8 cellular contexts compared by ENCODE assay signal in genomic region chr20:49318091-49318429, GRCh38. TPM values are rescaled to one million over a fixed set of nuclear protein-coding genes. Genes with fewer than 3 reads are reported as not detected.
DNase-seq lines count a peak whose midpoint lies in the region; ATAC-seq and TF ChIP-seq lines count a peak whose summit lies in the region.

No MANE protein-coding gene starts in this region.

- H3K36me3 ChIP-seq in CD8-positive, alpha-beta memory T cell (ENCODE audit: insufficient read depth, low read length): no peaks in the 10 kb centered on the region
- no peaks in the 10 kb centered on the region for H3K36me3 ChIP-seq in PC-3 (ENCODE audit: low read depth, low read length)
- no peaks in the 10 kb centered on the region for H3K36me3 ChIP-seq in esophagus squamous epithelium
- H3K36me3 ChIP-seq in MM.1S (replicated peaks; ENCODE audit: insufficient read depth, low read length): no peaks in the 10 kb centered on the region

- H3K36me3 Mint-ChIP-seq in CD8-positive, alpha-beta memory T cell: peaks cover 0 to 2% (median 0%) of the 10 kb centered on the region in 3 donors
- H3K36me3 Mint-ChIP-seq in progenitor cell of endocrine pancreas (ENCODE audit: insufficient read depth) (peaks cover 1% of the 10 kb centered on the region), HFFc6 (ENCODE audit: low read depth) (no peaks in the 10 kb centered on the region)

- peaks cover 44 to 45% of the 10 kb centered on the region in 2 donors for H3K27me3 Mint-ChIP-seq in CD8-positive, alpha-beta memory T cell
- peaks cover 71% of the 10 kb centered on the region for H3K27me3 Mint-ChIP-seq in progenitor cell of endocrine pancreas
- peaks cover 69% of the 10 kb centered on the region for H3K27me3 Mint-ChIP-seq in HFFc6 (ENCODE audit: insufficient read depth)

- no peaks in the 10 kb centered on the region for H3K9me2 ChIP-seq in PC-3 (replicated peaks; ENCODE audit: low read length)
- no peaks in the 10 kb centered on the region for H3K9me2 ChIP-seq in MM.1S (replicated peaks; ENCODE audit: insufficient read depth, low read length)

- no TSS peak for BruUV-seq in PC-3 (replicated peaks; lab: Mats Ljungman, UMichigan)

- POLR2A ChIA-PET in CD8-positive, alpha-beta memory T cell (lab: Charles Lee): interaction anchor here (1.6 to 2.3 kb wide), 2 partner anchors 38 to 40 kb away, joined by 8 to 11 read pairs; partner anchors contain the start of gene ZNFX1
- POLR2A ChIA-PET in PC-3 (lab: Charles Lee; ENCODE audit: unreplicated experiment): no interaction called here

- H3K27me3 ChIP-seq in CD8-positive, alpha-beta memory T cell (ENCODE audit: insufficient read depth, low read length, poor library complexity, severe bottlenecking): peaks cover 22% of the 10 kb centered on the region
- peaks cover 52% of the 10 kb centered on the region for H3K27me3 ChIP-seq in PC-3 (ENCODE audit: low read length)
- peaks cover 10 to 65% (median 16%) of the 10 kb centered on the region in 4 donors for H3K27me3 ChIP-seq in esophagus squamous epithelium
- H3K27me3 ChIP-seq in MM.1S (replicated peaks; ENCODE audit: insufficient read depth, low read length): peaks cover 24% of the 10 kb centered on the region

- no peak for ATAC-seq in PC-3

- H3K4me3 ChIP-seq in CD8-positive, alpha-beta memory T cell (ENCODE audit: low read length): no peak overlapping the region
- H3K4me3 ChIP-seq in PC-3 (ENCODE audit: low read length) (peak overlapping the region; percentile 43; the same call in 1 of the 2 replicates), esophagus squamous epithelium (peak overlapping the region in 3 of 4 donors; percentile 29 to 51 (median 38)), MM.1S (ENCODE audit: low read length) (no peak overlapping the region)

- H3K9me3 Mint-ChIP-seq in CD8-positive, alpha-beta memory T cell: no peaks in the 10 kb centered on the region
- H3K9me3 Mint-ChIP-seq in progenitor cell of endocrine pancreas (ENCODE audit: low read depth) (no peaks in the 10 kb centered on the region), HFFc6 (no peaks in the 10 kb centered on the region)

- no peak overlapping the region for H3K9ac ChIP-seq in PC-3 (ENCODE audit: low read length)
- no peak overlapping the region for H3K9ac ChIP-seq in MM.1S (ENCODE audit: low read length)

- TF ChIP-seq POLR2A in esophagus squamous epithelium (IDR thresholded peaks at IDR 0.05): no peak

- H3K79me2 ChIP-seq in PC-3 (ENCODE audit: low read length) (no peaks in the 10 kb centered on the region), MM.1S (ENCODE audit: low read length) (no peaks in the 10 kb centered on the region)

- peaks cover 7% of the 10 kb centered on the region for H3K4me1 ChIP-seq in CD8-positive, alpha-beta memory T cell (ENCODE audit: insufficient read depth, low read length)
- H3K4me1 ChIP-seq in PC-3 (ENCODE audit: insufficient read depth, low read length) (no peaks in the 10 kb centered on the region), esophagus squamous epithelium (peaks cover 4 to 19% (median 16%) of the 10 kb centered on the region in 3 donors), MM.1S (ENCODE audit: low read length) (peaks cover under 1% of the 10 kb centered on the region; the same call in 1 of the 2 replicates)

- CTCF ChIA-PET in CD8-positive, alpha-beta memory T cell (lab: Charles Lee): interaction anchor here (1.5 to 1.7 kb wide), 3 partner anchors 13 to 18 kb away, joined by 3 to 4 read pairs (median 4); no protein-coding TSS in a partner anchor
- CTCF ChIA-PET in PC-3 (lab: Charles Lee): no interaction called here

- H2AFZ ChIP-seq in PC-3 (ENCODE audit: low read length): peak overlapping the region; percentile 55; the same call in 1 of the 2 replicates
- no peak overlapping the region for H2AFZ ChIP-seq in MM.1S (ENCODE audit: low read length)

- WGBS in esophagus squamous epithelium, 2 donors: 17 to 20% methylated on average over 12 to 17 of the region's 23 CpGs

- H3K4me2 ChIP-seq in PC-3 (ENCODE audit: low read length) (peak overlapping the region; percentile 61), MM.1S (ENCODE audit: low read depth, low read length) (no peak overlapping the region)

- no peaks in the 10 kb centered on the region for H3K9me3 ChIP-seq in CD8-positive, alpha-beta memory T cell (ENCODE audit: low read length)
- H3K9me3 ChIP-seq in PC-3 (ENCODE audit: low read length): no peaks in the 10 kb centered on the region
- H3K9me3 ChIP-seq in esophagus squamous epithelium: no peaks in the 10 kb centered on the region
- H3K9me3 ChIP-seq in MM.1S (replicated peaks; ENCODE audit: insufficient read depth, low read length): no peaks in the 10 kb centered on the region

- intact Hi-C loops in PC-3 (cut with micrococcal nuclease) (no loop called here), esophagus squamous epithelium (cut with DNase I) (no loop called here)

- no peaks in the 10 kb centered on the region for H4K20me1 ChIP-seq in PC-3 (ENCODE audit: low read length)
- H4K20me1 ChIP-seq in MM.1S (ENCODE audit: insufficient read depth, low read length): no peaks in the 10 kb centered on the region

- H3K27ac ChIP-seq in CD8-positive, alpha-beta memory T cell (ENCODE audit: low read depth, low read length): no peak overlapping the region
- no peak overlapping the region for H3K27ac ChIP-seq in PC-3 (ENCODE audit: low read length)
- no peak overlapping the region for H3K27ac ChIP-seq in esophagus squamous epithelium
- H3K27ac ChIP-seq in MM.1S (ENCODE audit: low read length): no peak overlapping the region

- H3K27ac Mint-ChIP-seq in CD8-positive, alpha-beta memory T cell: no peak overlapping the region
- H3K27ac Mint-ChIP-seq in progenitor cell of endocrine pancreas (no peak overlapping the region), HFFc6 (no peak overlapping the region)

- peak overlapping the region; percentile 79 to 94 (median 90) for H3K4me3 Mint-ChIP-seq in CD8-positive, alpha-beta memory T cell
- H3K4me3 Mint-ChIP-seq in progenitor cell of endocrine pancreas (ENCODE audit: low read depth) (peak overlapping the region; percentile 60), HFFc6 (no peak overlapping the region)

- TF ChIP-seq CTCF in PC-3 (conservative IDR thresholded peaks at IDR 0.05; ENCODE audit: low read depth, low read length): no peak
- no peak for TF ChIP-seq CTCF in esophagus squamous epithelium (IDR thresholded peaks at IDR 0.05)
- no peak for TF ChIP-seq CTCF in progenitor cell of endocrine pancreas (IDR thresholded peaks at IDR 0.05; ENCODE audit: unreplicated experiment)
- TF ChIP-seq CTCF in MM.1S (IDR thresholded peaks at IDR 0.05; ENCODE audit: low read length): no peak
- TF ChIP-seq CTCF in HFFc6 (IDR thresholded peaks at IDR 0.05): no peak

- DNase-seq in CD8-positive, alpha-beta memory T cell: no peak
- DNase-seq in PC-3: no peak
- no peak for DNase-seq in esophagus squamous epithelium (lab: John Stamatoyannopoulos, UW)
- no peak for DNase-seq in progenitor cell of endocrine pancreas (ENCODE audit: low spot score, unreplicated experiment)
- DNase-seq in MM.1S: no peak
- DNase-seq in NCI-H524 (lab: John Stamatoyannopoulos, UW): no peak
- no peak for DNase-seq in HFFc6
- DNase-seq in NCI-H1417 treated with DMSO at 0.1 percent for 48 hours (lab: John Stamatoyannopoulos, UW): no peak

- H3K4me1 Mint-ChIP-seq in CD8-positive, alpha-beta memory T cell: peaks cover 16 to 19% (median 19%) of the 10 kb centered on the region in 3 donors
- peaks cover 7% of the 10 kb centered on the region for H3K4me1 Mint-ChIP-seq in progenitor cell of endocrine pancreas (ENCODE audit: low read depth)
- peaks cover 8% of the 10 kb centered on the region for H3K4me1 Mint-ChIP-seq in HFFc6 (ENCODE audit: low read depth)

- H3F3A ChIP-seq in PC-3 (ENCODE audit: low read length, unreplicated experiment) (no peaks in the 10 kb centered on the region), MM.1S (ENCODE audit: insufficient read depth, low read length) (no peaks in the 10 kb centered on the region)

RNA-seq across cellular contexts. Expression of gene ZNFX1, which starts 40.2 kb away (rescaled TPM):
- total RNA-seq in CD8-positive, alpha-beta memory T cell: 10 to 100 TPM; 55.7 to 58.9 TPM
- polyA plus RNA-seq in CD8-positive, alpha-beta memory T cell: 75.9 TPM
- total RNA-seq in PC-3 (2014; rRNA removed): 18.8 and 18.9 TPM in 2 replicates
- total RNA-seq in esophagus squamous epithelium: 10 to 100 TPM; 12.8 to 25.2 (median 17.9) TPM
- total RNA-seq in progenitor cell of endocrine pancreas: 10.0 and 10.7 TPM in 2 replicates
- 10 to 100 TPM; 36.1 to 41.0 (median 38.7) TPM for total RNA-seq in HFFc6 (2021; fragmentation: NEBNext Ultra II Directional; extraction: Animal tissue kit (Norgen Biotek cat#: 25700))

Comparison
In these comparisons a context has a peak if more than half of its experiments do, and no peak if none do; other contexts are left out.
1. H3K4me3 ChIP-seq: peak in PC-3 (single experiment) and esophagus squamous epithelium (3 of 4); none in CD8-positive, alpha-beta memory T cell (single experiment) and MM.1S (single experiment).